Comparison of ENCODE assay signal across 8 cellular contexts in the genomic region with DNA sequence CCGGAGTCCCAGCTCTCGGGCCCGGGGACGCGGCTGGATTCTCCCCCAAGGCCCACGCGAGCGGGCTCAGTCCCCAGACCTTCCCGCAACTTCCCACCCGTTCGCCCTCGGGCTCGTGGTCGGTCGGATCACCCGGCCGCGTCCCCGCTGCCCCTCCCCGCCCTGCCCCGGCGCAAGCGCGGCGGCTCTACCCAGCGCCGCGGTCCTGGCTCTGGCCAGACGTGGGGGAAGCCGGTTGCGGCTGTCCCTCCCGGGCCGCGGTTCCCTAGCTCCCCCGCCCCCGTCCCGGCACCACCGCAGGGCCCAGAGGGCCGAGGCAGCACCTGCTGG. TPM values are rescaled to one million over a fixed set of nuclear protein-coding genes. Genes with fewer than 3 reads are reported as not detected.
DNase-seq lines count a peak whose midpoint lies in the region; ATAC-seq and TF ChIP-seq lines count a peak whose summit lies in the region.

No MANE protein-coding gene starts in this region.

- H2BK5ac ChIP-seq in H9 (ENCODE audit: insufficient read length, low read length), result peak overlapping the region; percentile 1

- no peak overlapping the region; the same call in 1 of the 2 replicates for H2BK15ac ChIP-seq in H9 (ENCODE audit: low read depth, low read length)

- no peaks in the 10 kb centered on the region for H4K20me1 ChIP-seq in H9 (ENCODE audit: control insufficient read depth, insufficient read depth, insufficient read length)

- H3K23ac ChIP-seq in H9 (ENCODE audit: insufficient read length, low read depth, low read length), result no peak overlapping the region

- peaks cover 3% of the 10 kb centered on the region; the same call in 1 of the 2 replicates for H3K4me1 ChIP-seq in H9 (ENCODE audit: insufficient read depth, low read length)
- H3K4me1 ChIP-seq in neuron (ENCODE audit: insufficient read depth, low read length), result peaks cover 22% of the 10 kb centered on the region

- peaks cover 26% of the 10 kb centered on the region; the same call in 1 of the 2 replicates for H3K79me2 ChIP-seq in H9 (ENCODE audit: insufficient read depth, low read length)

- no peak overlapping the region for H3K27ac Mint-ChIP-seq in H9

- H3K9me3 ChIP-seq in H9 (ENCODE audit: control insufficient read depth, low read depth, low read length), result no peaks in the 10 kb centered on the region
- H3K9me3 ChIP-seq in neuron (ENCODE audit: low read length), result peaks cover 2% of the 10 kb centered on the region

- H3K27me3 ChIP-seq in H9 (ENCODE audit: insufficient read depth, low read length) (no peaks in the 10 kb centered on the region), neuron (ENCODE audit: insufficient read depth, low read length) (no peaks in the 10 kb centered on the region)

- no peak overlapping the region for H4K91ac ChIP-seq in H9 (ENCODE audit: insufficient read length, low read depth, low read length)

- H2BK12ac ChIP-seq in H9 (ENCODE audit: insufficient read length, low read depth, low read length), result peak overlapping the region; percentile 42

- no peak overlapping the region; the same call in 1 of the 2 replicates for H3K4ac ChIP-seq in H9 (ENCODE audit: low read depth, low read length)

- peak overlapping the region; percentile 51 for H3K18ac ChIP-seq in H9 (ENCODE audit: insufficient read length, low read depth, low read length)

- H3T11ph ChIP-seq in H9 (ENCODE audit: low read length), result no peak overlapping the region

- no peaks in the 10 kb centered on the region for H3K79me1 ChIP-seq in H9 (ENCODE audit: insufficient read depth, low read depth, low read length, poor library complexity, severe bottlenecking)

- peak overlapping the region; percentile 84 for H3K4me3 ChIP-seq in neuron (ENCODE audit: low read length)

- H3K9me3 Mint-ChIP-seq in H9, result peaks cover under 1 to 4% of the 10 kb centered on the region in 2 experiments; a peak in 3 of 5 replicates

- H3K36me3 ChIP-seq in neuron (ENCODE audit: insufficient read depth, low read length), result no peaks in the 10 kb centered on the region

- H3K4me3 Mint-ChIP-seq in H9, result peak overlapping the region; percentile 76 to 90

- no peak overlapping the region for H3K56ac ChIP-seq in H9 (ENCODE audit: insufficient read length, low read depth, low read length)

- H4K5ac ChIP-seq in H9 (ENCODE audit: insufficient read length, low read depth, low read length), result no peak overlapping the region

- peak overlapping the region; percentile 26 for H3K4me2 ChIP-seq in H9 (ENCODE audit: insufficient read depth, insufficient read length, low read length)

- H2AK5ac ChIP-seq in H9 (ENCODE audit: insufficient read length, low read length), result no peak overlapping the region

- H4K8ac ChIP-seq in H9 (replicated peaks; ENCODE audit: insufficient read length, low read depth, low read length), result no peak overlapping the region

- WGBS in H9 (ENCODE audit: extremely low coverage, insufficient read length, low lambda C conversion rate), result no CpG with 5 or more reads among the region's 39 CpGs

- no peaks in the 10 kb centered on the region for H3K27me3 Mint-ChIP-seq in H9 (ENCODE audit: low read depth)

- peak overlapping the region; percentile 42 for H3K14ac ChIP-seq in H9 (ENCODE audit: insufficient read depth, low read length)

- H3K23me2 ChIP-seq in H9 (ENCODE audit: insufficient read length, low read depth, low read length, poor library complexity, severe bottlenecking), result no peaks in the 10 kb centered on the region

- TF ChIP-seq CTCF in H9 (conservative IDR thresholded peaks at IDR 0.05), result no peak

- no peak overlapping the region for H2AFZ ChIP-seq in H9 (ENCODE audit: low read length)
- H2AFZ ChIP-seq in neuron (ENCODE audit: low read depth, low read length), result peak overlapping the region; percentile 95

- ATAC-seq in esophagus mucosa (peak; percentile 29), HG03439 (IDR thresholded peaks at IDR 0.05; ENCODE audit: unreplicated experiment) (no peak)

- H3K27ac ChIP-seq in H9 (ENCODE audit: insufficient read length, low read depth, low read length), result no peak overlapping the region

- H3K4me1 Mint-ChIP-seq in H9, result peaks cover 36 to 40% of the 10 kb centered on the region in 2 experiments

- H3K36me3 Mint-ChIP-seq in H9 (ENCODE audit: insufficient read depth in 1 of 3, low read depth in 3 of 3), result peaks cover 3 to 4% (median 4%) of the 10 kb centered on the region in 3 experiments; a peak in 5 of 7 replicates

- no peak overlapping the region for H2BK20ac ChIP-seq in H9 (ENCODE audit: low read depth, low read length, poor library complexity, severe bottlenecking)

- H2BK120ac ChIP-seq in H9 (ENCODE audit: low read depth, low read length, poor library complexity, severe bottlenecking), result no peak overlapping the region

- peak; percentile 17 to 87 (median 80) for DNase-seq in NCI-H1417 (lab: John Stamatoyannopoulos, UW)
- DNase-seq in NCI-H1417 treated with DMSO at 0.1 percent for 48 hours (lab: John Stamatoyannopoulos, UW), result no peak
- no peak for DNase-seq in H9
- DNase-seq in SK-N-DZ (ENCODE audit: low spot score), result peak; percentile 38
- DNase-seq in epidermal melanocyte (ENCODE audit: insufficient read length, low spot score), result no peak

- H3K9ac ChIP-seq in H9 (ENCODE audit: extremely low read depth, insufficient read length, low read length), result peak overlapping the region; percentile 73

RNA-seq across cellular contexts. Expression of a gene that starts 0.4 kb away (rescaled TPM):
- total RNA-seq in H9 (2021), result 40.6 and 42.5 TPM in 2 replicates
- 25.8 and 33.2 TPM in 2 replicates for polyA plus RNA-seq in SK-N-DZ (2014; cell fraction: cytosol; rRNA removed)
- polyA plus RNA-seq in SK-N-DZ (2014; cell fraction: nucleus; rRNA removed), result 27.5 and 49.4 TPM in 2 replicates
- total RNA-seq in esophagus mucosa, result 179 TPM

RNA-seq across cellular contexts. Expression of a gene that starts 51.6 kb away (rescaled TPM):
- total RNA-seq in H9 (2021), result 405 and 419 TPM in 2 replicates
- 86.1 and 98.5 TPM in 2 replicates for polyA plus RNA-seq in SK-N-DZ (2014; cell fraction: cytosol; rRNA removed)
- polyA plus RNA-seq in SK-N-DZ (2014; cell fraction: nucleus; rRNA removed), result 72.0 and 185 TPM in 2 replicates
- total RNA-seq in esophagus mucosa, result 142 TPM

Comparison
In these comparisons a context has a peak if more than half of its experiments do, and no peak if none do; other contexts are left out.
1. DNase-seq: peak in NCI-H1417 (3 of 3) and SK-N-DZ (single experiment); none in NCI-H1417 treated with DMSO at 0.1 percent for 48 hours (single experiment), H9 (single experiment) and epidermal melanocyte (single experiment).